9 cellular contexts compared by ENCODE assay signal in the genomic region with DNA sequence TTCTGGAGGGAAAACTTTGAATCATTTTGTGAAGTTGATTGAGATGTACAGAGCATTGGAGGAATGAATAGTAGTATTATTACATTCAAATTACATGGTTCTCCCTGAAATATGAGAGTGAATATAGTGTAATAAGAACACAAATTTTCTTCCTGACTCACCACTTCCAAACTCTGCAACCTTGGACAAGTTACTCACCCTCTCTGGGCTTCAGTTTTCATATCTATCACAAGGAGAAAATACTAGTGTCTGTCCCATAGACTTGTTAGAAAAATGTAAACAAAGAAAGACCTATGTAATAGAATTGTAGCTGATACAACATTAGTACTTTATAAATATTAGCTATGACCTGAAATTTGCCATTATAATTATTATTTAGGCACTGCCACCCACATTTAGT.
"Had no signal": no experiment of that assay in that cellular context is flagged by ENCODE, and none has a peak within 500 bp of the region (broad histone marks: within the 10 kb centered on the region; RNA-seq: fewer than 3 reads in every experiment).

No MANE protein-coding gene starts in this region.

- H3K9me3 Mint-ChIP-seq: HFFc6 had no signal

- H3K4me1 ChIP-seq: HAP-1 had no signal

- DNase-seq: GOT3, H7, HFFc6, IMR-90, KBM-7 had no signal

- H3K4me3 ChIP-seq: GM23248, HAP-1 had no signal

- H3K9ac ChIP-seq: GM23248 had no signal

- H3K9me3 ChIP-seq: HAP-1 had no signal

- H3K27ac ChIP-seq: GM23248, HL-60 had no signal

- H3K36me3 ChIP-seq: HAP-1 had no signal

- H3K4me3 Mint-ChIP-seq: HFFc6 had no signal

- H2AFZ ChIP-seq: GM23248 had no signal

- H3K27ac Mint-ChIP-seq: HFFc6 had no signal

- ATAC-seq: HCT116 had no signal
